ENCODE assay signal across 1 cellular context in the genomic region with DNA sequence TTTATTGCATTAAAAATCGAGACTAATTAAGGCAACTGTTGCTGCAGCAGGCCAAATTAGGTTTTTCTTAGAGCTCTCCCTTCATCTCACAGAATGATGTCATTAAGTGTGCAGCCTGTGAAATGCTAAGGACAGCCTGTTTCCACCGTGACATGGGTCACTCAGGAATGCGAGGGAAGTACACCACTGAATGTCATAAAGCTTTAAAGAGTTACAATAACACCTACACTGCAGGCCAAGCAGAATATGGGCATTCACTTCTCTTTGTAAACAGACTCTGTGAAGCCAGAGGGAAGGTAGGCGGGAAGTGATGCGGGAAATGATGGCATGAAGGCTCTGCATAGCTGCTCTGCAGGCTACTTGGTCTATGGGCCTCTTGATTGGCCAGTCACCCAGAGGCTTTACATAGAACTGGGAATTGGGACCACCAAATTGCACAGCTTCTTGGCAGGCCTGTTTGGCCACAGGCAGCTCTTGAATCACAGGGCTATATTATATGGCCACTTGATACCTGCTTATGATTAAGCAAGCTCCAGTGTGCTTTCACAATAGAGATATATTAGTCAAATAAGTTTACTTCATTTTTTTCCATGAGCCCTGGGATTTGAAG.
TF ChIP-seq lines count a peak whose summit lies in the region.

No MANE protein-coding gene starts in this region.

TF ChIP-seq in GM23338, 12 proteins besides CTCF, POLR2A, EP300 and RAD21 (continued from another document):
- TF ChIP-seq, protein P1, sequence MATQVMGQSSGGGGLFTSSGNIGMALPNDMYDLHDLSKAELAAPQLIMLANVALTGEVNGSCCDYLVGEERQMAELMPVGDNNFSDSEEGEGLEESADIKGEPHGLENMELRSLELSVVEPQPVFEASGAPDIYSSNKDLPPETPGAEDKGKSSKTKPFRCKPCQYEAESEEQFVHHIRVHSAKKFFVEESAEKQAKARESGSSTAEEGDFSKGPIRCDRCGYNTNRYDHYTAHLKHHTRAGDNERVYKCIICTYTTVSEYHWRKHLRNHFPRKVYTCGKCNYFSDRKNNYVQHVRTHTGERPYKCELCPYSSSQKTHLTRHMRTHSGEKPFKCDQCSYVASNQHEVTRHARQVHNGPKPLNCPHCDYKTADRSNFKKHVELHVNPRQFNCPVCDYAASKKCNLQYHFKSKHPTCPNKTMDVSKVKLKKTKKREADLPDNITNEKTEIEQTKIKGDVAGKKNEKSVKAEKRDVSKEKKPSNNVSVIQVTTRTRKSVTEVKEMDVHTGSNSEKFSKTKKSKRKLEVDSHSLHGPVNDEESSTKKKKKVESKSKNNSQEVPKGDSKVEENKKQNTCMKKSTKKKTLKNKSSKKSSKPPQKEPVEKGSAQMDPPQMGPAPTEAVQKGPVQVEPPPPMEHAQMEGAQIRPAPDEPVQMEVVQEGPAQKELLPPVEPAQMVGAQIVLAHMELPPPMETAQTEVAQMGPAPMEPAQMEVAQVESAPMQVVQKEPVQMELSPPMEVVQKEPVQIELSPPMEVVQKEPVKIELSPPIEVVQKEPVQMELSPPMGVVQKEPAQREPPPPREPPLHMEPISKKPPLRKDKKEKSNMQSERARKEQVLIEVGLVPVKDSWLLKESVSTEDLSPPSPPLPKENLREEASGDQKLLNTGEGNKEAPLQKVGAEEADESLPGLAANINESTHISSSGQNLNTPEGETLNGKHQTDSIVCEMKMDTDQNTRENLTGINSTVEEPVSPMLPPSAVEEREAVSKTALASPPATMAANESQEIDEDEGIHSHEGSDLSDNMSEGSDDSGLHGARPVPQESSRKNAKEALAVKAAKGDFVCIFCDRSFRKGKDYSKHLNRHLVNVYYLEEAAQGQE (IDR thresholded peaks at IDR 0.05; ENCODE audit: unreplicated experiment): no peak
- no peak for TF ChIP-seq CREB1 (CRISPR knock-in tag; IDR thresholded peaks at IDR 0.05; ENCODE audit: low read depth)
- no peak for TF ChIP-seq POLR2AphosphoS5 (IDR thresholded peaks at IDR 0.05; ENCODE audit: low read depth)
- TF ChIP-seq EZH2 (IDR thresholded peaks at IDR 0.05; ENCODE audit: low read depth, unreplicated experiment): no peak
- TF ChIP-seq ZNF331 (CRISPR knock-in tag; IDR thresholded peaks at IDR 0.05; ENCODE audit: low read depth): no peak
- TF ChIP-seq, protein P2, sequence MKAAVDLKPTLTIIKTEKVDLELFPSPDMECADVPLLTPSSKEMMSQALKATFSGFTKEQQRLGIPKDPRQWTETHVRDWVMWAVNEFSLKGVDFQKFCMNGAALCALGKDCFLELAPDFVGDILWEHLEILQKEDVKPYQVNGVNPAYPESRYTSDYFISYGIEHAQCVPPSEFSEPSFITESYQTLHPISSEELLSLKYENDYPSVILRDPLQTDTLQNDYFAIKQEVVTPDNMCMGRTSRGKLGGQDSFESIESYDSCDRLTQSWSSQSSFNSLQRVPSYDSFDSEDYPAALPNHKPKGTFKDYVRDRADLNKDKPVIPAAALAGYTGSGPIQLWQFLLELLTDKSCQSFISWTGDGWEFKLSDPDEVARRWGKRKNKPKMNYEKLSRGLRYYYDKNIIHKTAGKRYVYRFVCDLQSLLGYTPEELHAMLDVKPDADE (IDR thresholded peaks at IDR 0.05): no peak
- no peak for TF ChIP-seq STAT1 (IDR thresholded peaks at IDR 0.05; ENCODE audit: unreplicated experiment)
- no peak for TF ChIP-seq ZNF114 (CRISPR knock-in tag; IDR thresholded peaks at IDR 0.05)
TF ChIP-seq in GM23338: peak in this region for 0.
